In the genomic region with DNA sequence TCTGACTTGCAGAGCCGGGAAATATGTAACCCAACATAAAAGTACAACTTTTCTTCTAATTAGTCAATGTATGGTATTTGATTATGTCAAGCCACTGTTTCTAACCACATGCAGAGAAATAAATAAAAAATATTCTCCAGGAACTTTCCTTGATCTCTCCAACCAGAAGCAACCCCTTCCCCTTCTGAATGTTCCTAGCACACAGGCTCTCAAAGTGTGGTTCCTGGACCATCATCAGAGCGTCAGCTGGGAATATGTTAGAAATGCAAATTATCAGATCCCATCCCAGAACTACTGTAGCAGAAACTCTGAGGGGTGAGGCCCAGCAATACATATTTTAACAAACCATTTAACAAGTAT, we compare ENCODE assay signal across 11 cellular contexts. TPM values are rescaled to one million over a fixed set of nuclear protein-coding genes. Genes with fewer than 3 reads are reported as not detected.
DNase-seq lines count a peak whose midpoint lies in the region; ATAC-seq and TF ChIP-seq lines count a peak whose summit lies in the region.
"Had no signal": no experiment of that assay in that cellular context is flagged by ENCODE, and none has a peak within 500 bp of the region (broad histone marks: within the 10 kb centered on the region; RNA-seq: fewer than 3 reads in every experiment).

No MANE protein-coding gene starts in this region.

- no peaks in the 10 kb centered on the region for H3K4me1 Mint-ChIP-seq in activated CD8-positive, alpha-beta memory T cell treated with anti-CD3 and anti-CD28 coated beads, Interleukin-2, amount 10 ng/mL, durations not matched to agents 7 days and 5 days
- H3K4me1 Mint-ChIP-seq in type B pancreatic cell (ENCODE audit: unreplicated experiment) = peaks cover 5% of the 10 kb centered on the region
- H3K4me1 Mint-ChIP-seq in CD4-positive, alpha-beta memory T cell = no peaks in the 10 kb centered on the region

- H3K9me3 ChIP-seq in Panc1 (ENCODE audit: control insufficient read depth, insufficient read depth, low read depth, low read length) = no peaks in the 10 kb centered on the region
- no peaks in the 10 kb centered on the region for H3K9me3 ChIP-seq in CD4-positive, alpha-beta memory T cell (ENCODE audit: control insufficient read depth in 1 of 2, low read length in 2 of 2)
- H3K9me3 ChIP-seq: SJSA1 had no signal

- POLR2A ChIA-PET in Panc1 (lab: Charles Lee) = no interaction called here
- POLR2A ChIA-PET in CD4-positive, alpha-beta memory T cell (lab: Charles Lee; ENCODE audit: partially characterized antibody) = interaction anchor here (1.0 to 1.4 kb wide), 2 partner anchors 21 to 22 kb away, joined by 3 read pairs; no protein-coding TSS in a partner anchor

- no peak overlapping the region for H3K27ac ChIP-seq in Panc1 (ENCODE audit: low read length)
- no peak overlapping the region for H3K27ac ChIP-seq in CD4-positive, alpha-beta memory T cell (ENCODE audit: low read depth, low read length)
- H3K27ac ChIP-seq: SJSA1, WERI-Rb-1 had no signal

- H3K27me3 Mint-ChIP-seq in activated CD8-positive, alpha-beta memory T cell treated with anti-CD3 and anti-CD28 coated beads, Interleukin-2, amount 10 ng/mL, durations not matched to agents 7 days and 5 days = peaks cover 13% of the 10 kb centered on the region
- no peaks in the 10 kb centered on the region for H3K27me3 Mint-ChIP-seq in type B pancreatic cell
- H3K27me3 Mint-ChIP-seq in CD4-positive, alpha-beta memory T cell = peaks cover 3 to 7% of the 10 kb centered on the region in 2 donors

- BruUV-seq in Panc1 (replicated peaks; lab: Mats Ljungman, UMichigan) = no TSS peak

- no peak overlapping the region for H3K4me3 ChIP-seq in Panc1 (ENCODE audit: low read depth in 2 of 2, low read length in 2 of 2)
- H3K4me3 ChIP-seq in CD4-positive, alpha-beta memory T cell (ENCODE audit: low read length in 2 of 2) = no peak overlapping the region
- H3K4me3 ChIP-seq: SJSA1 had no signal

- CTCF ChIA-PET in activated CD8-positive, alpha-beta memory T cell treated with anti-CD3 and anti-CD28 coated beads, Interleukin-2, amount 10 ng/mL, durations not matched to agents 7 days and 5 days (lab: Charles Lee) = interaction anchor here (2.2 to 4.3 kb wide), 2 partner anchors 31 to 156 kb away, joined by 7 to 34 read pairs; no protein-coding TSS in a partner anchor
- CTCF ChIA-PET in Panc1 (lab: Charles Lee) = interaction anchor here (0.7 kb wide), 2 partner anchors 32 to 170 kb away, joined by 4 to 6 read pairs; no protein-coding TSS in a partner anchor
- CTCF ChIA-PET in CD4-positive, alpha-beta memory T cell (lab: Charles Lee; ENCODE audit: partially characterized antibody) = interaction anchor here (0.8 to 2.3 kb wide), 6 partner anchors 9 to 452 kb away, joined by 3 to 13 read pairs (median 5); partner anchors contain the start of gene TM7SF3

- peak; percentile 28 for ATAC-seq in activated CD8-positive, alpha-beta memory T cell treated with anti-CD3 and anti-CD28 coated beads, Interleukin-2, amount 10 ng/mL, durations not matched to agents 7 days and 5 days
- ATAC-seq in HG02981 (IDR thresholded peaks at IDR 0.05; ENCODE audit: unreplicated experiment) = peak; percentile 18
- ATAC-seq in Panc1 = no peak; the same call in 1 of the 2 replicates
- no peak for ATAC-seq in GM19463 (IDR thresholded peaks at IDR 0.05; ENCODE audit: unreplicated experiment)

- no peaks in the 10 kb centered on the region for H3K9me3 Mint-ChIP-seq in activated CD8-positive, alpha-beta memory T cell treated with anti-CD3 and anti-CD28 coated beads, Interleukin-2, amount 10 ng/mL, durations not matched to agents 7 days and 5 days (ENCODE audit: low read depth)
- H3K9me3 Mint-ChIP-seq in type B pancreatic cell = no peaks in the 10 kb centered on the region
- no peaks in the 10 kb centered on the region for H3K9me3 Mint-ChIP-seq in CD4-positive, alpha-beta memory T cell
- H3K9me3 Mint-ChIP-seq: activated T-cell treated with anti-CD3 and anti-CD28 coated beads, Interleukin-2, amount 50 U/mL, for 4 hours had no signal

- no peak overlapping the region for H3K4me3 Mint-ChIP-seq in activated CD8-positive, alpha-beta memory T cell treated with anti-CD3 and anti-CD28 coated beads, Interleukin-2, amount 10 ng/mL, durations not matched to agents 7 days and 5 days
- no peak overlapping the region for H3K4me3 Mint-ChIP-seq in type B pancreatic cell
- H3K4me3 Mint-ChIP-seq in CD4-positive, alpha-beta memory T cell = no peak overlapping the region
- H3K4me3 Mint-ChIP-seq: activated T-cell treated with anti-CD3 and anti-CD28 coated beads, Interleukin-2, amount 50 U/mL, for 4 hours had no signal

- H3K27ac Mint-ChIP-seq in activated CD8-positive, alpha-beta memory T cell treated with anti-CD3 and anti-CD28 coated beads, Interleukin-2, amount 10 ng/mL, durations not matched to agents 7 days and 5 days = no peak overlapping the region
- peak overlapping the region; percentile 19 for H3K27ac Mint-ChIP-seq in type B pancreatic cell
- H3K27ac Mint-ChIP-seq in CD4-positive, alpha-beta memory T cell = peak overlapping the region in 2 of 7 donors; percentile 10 to 14

- peak; percentile 9 for TF ChIP-seq CTCF in Panc1 (IDR thresholded peaks at IDR 0.05)
- TF ChIP-seq CTCF in type B pancreatic cell (conservative IDR thresholded peaks at IDR 0.05) = no peak

- intact Hi-C loops in Panc1 (cut with micrococcal nuclease; ENCODE audit: unreplicated experiment) = loop anchor here (2.0 to 10.0 kb wide), 3 partner anchors 31 to 158 kb away; partner anchors contain the start of gene TM7SF3
- intact Hi-C loops in CD4-positive, alpha-beta memory T cell (cut with micrococcal nuclease) = loop anchor here (1.0 to 5.0 kb wide), 2 partner anchors 268 to 452 kb away; no protein-coding TSS in a partner anchor

- H3K4me1 ChIP-seq in Panc1 (ENCODE audit: control insufficient read depth, insufficient read depth, low read length) = peaks cover 3% of the 10 kb centered on the region; the same call in 1 of the 2 replicates
- H3K4me1 ChIP-seq in CD4-positive, alpha-beta memory T cell (ENCODE audit: insufficient read depth, low read length) = peaks cover 4% of the 10 kb centered on the region
- H3K4me1 ChIP-seq: SJSA1 had no signal

- H3K36me3 Mint-ChIP-seq in activated CD8-positive, alpha-beta memory T cell treated with anti-CD3 and anti-CD28 coated beads, Interleukin-2, amount 10 ng/mL, durations not matched to agents 7 days and 5 days = no peaks in the 10 kb centered on the region
- no peaks in the 10 kb centered on the region for H3K36me3 Mint-ChIP-seq in type B pancreatic cell
- H3K36me3 Mint-ChIP-seq in CD4-positive, alpha-beta memory T cell = no peaks in the 10 kb centered on the region

- no peak for DNase-seq in activated CD8-positive, alpha-beta memory T cell treated with anti-CD3 and anti-CD28 coated beads, Interleukin-2, amount 10 ng/mL, durations not matched to agents 7 days and 5 days
- no peak for DNase-seq in activated CD8-positive, alpha-beta memory T cell treated with anti-CD3 and anti-CD28 coated beads, Interleukin-2, amount 50 U/mL, for 48 hours
- no peak for DNase-seq in Panc1 (ENCODE audit: low read depth, low spot score)
- DNase-seq in type B pancreatic cell (ENCODE audit: extremely low spot score, unreplicated experiment) = no peak
- DNase-seq in CD4-positive, alpha-beta memory T cell = no peak
- no peak for DNase-seq in kidney glomerular epithelial cell (lab: John Stamatoyannopoulos, UW)

- in situ Hi-C loops in Panc1 (cut with HindIII; ENCODE audit: low pct_unique_long_range_greater_than_20kb, low sequenced_read_pairs) = no loop called here

- H3K36me3 ChIP-seq in Panc1 (ENCODE audit: control insufficient read depth, insufficient read depth, low read length) = no peaks in the 10 kb centered on the region
- H3K36me3 ChIP-seq in CD4-positive, alpha-beta memory T cell (ENCODE audit: insufficient read depth, low read length) = no peaks in the 10 kb centered on the region
- H3K36me3 ChIP-seq: SJSA1, WERI-Rb-1 had no signal

- no peaks in the 10 kb centered on the region; the same call in 1 of the 2 replicates for H3K27me3 ChIP-seq in Panc1 (ENCODE audit: control insufficient read depth, insufficient read depth, low read length)
- no peaks in the 10 kb centered on the region for H3K27me3 ChIP-seq in CD4-positive, alpha-beta memory T cell (ENCODE audit: insufficient read depth, low read length)

RNA-seq across cellular contexts. Expression of gene ITPR2, which starts 21.0 kb away (rescaled TPM):
- 10 to 100 TPM; 31.1 to 37.7 TPM for total RNA-seq in activated CD8-positive, alpha-beta memory T cell treated with anti-CD3 and anti-CD28 coated beads, Interleukin-2, amount 10 ng/mL, durations not matched to agents 7 days and 5 days
- total RNA-seq in Panc1 (2021; ENCODE audit: unreplicated experiment) (41.8 TPM), type B pancreatic cell (ENCODE audit: low replicate concordance) (33.7 and 80.6 TPM in 2 replicates)
- 11.8 TPM for polyA plus RNA-seq in Panc1 (2012; ENCODE audit: insufficient read length)
- total RNA-seq in CD4-positive, alpha-beta memory T cell = 10 to 100 TPM; 54.7 to 55.6 TPM
- 10 to 100 TPM in 1 of 2 donors, 1 to 10 TPM in 1; 4.7 to 13.4 TPM for polyA plus RNA-seq in CD4-positive, alpha-beta memory T cell

Comparison
In these comparisons a context has a peak if more than half of its experiments do, and no peak if none do; other contexts are left out.
1. ATAC-seq: peak in activated CD8-positive, alpha-beta memory T cell treated with anti-CD3 and anti-CD28 coated beads, Interleukin-2, amount 10 ng/mL, durations not matched to agents 7 days and 5 days (single experiment) and HG02981 (single experiment); none in Panc1 (single experiment) and GM19463 (single experiment).